In the genomic region with DNA sequence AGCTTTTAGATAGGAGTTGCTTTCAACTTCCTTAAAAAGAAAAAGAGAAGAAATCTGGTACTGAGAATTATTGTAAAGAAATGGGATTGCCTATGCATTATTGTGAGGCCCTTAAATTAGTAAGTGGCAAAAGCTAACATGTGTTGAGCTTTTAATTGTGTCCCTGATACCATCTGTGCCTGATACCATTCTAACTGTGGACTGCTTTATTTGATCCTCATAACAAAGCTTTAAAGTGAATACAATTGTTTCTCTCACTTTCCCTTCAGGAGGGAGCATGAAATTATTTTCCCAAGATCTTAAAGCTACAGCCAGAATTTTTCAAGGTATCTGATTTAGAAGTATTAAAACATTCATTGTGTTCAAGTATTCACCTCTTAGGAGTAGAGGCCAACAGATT, we compare ENCODE assay signal across 18 cellular contexts. TPM values are rescaled to one million over a fixed set of nuclear protein-coding genes. Genes with fewer than 3 reads are reported as not detected.
A peak's percentile ranks its signal among the peaks of the same experiment; 100 is the strongest.
DNase-seq lines count a peak whose midpoint lies in the region; ATAC-seq and TF ChIP-seq lines count a peak whose summit lies in the region.
"Had no signal": no experiment of that assay in that cellular context is flagged by ENCODE, and none has a peak within 500 bp of the region (broad histone marks: within the 10 kb centered on the region; RNA-seq: fewer than 3 reads in every experiment).

No MANE protein-coding gene starts in this region.

- no peaks in the 10 kb centered on the region for H3K9me3 ChIP-seq in BE2C
- H3K9me3 ChIP-seq: BLaER1 treated with 17β-estradiol and CSF1 and Interleukin-3, amounts not matched to agents 10 nM and 100 nM had no signal

- H3K27me3 ChIP-seq in BE2C = no peaks in the 10 kb centered on the region
- H3K27me3 ChIP-seq: BLaER1 treated with 17β-estradiol and CSF1 and Interleukin-3, amounts not matched to agents 10 nM and 100 nM had no signal

- H3K4me3 ChIP-seq in BE2C (ENCODE audit: low read depth, low read length) = no peak overlapping the region
- H3K4me3 ChIP-seq: BLaER1 treated with 17β-estradiol and CSF1 and Interleukin-3, amounts not matched to agents 10 nM and 100 nM; GM23338 had no signal

- H3K4me1 ChIP-seq in BE2C = no peaks in the 10 kb centered on the region
- H3K4me1 ChIP-seq: BLaER1 treated with 17β-estradiol and CSF1 and Interleukin-3, amounts not matched to agents 10 nM and 100 nM had no signal

- DNase-seq in NCI-H82 (lab: John Stamatoyannopoulos, UW) (peak; percentile 15), NCI-H82 treated with DMSO at 0.1 percent for 48 hours (lab: John Stamatoyannopoulos, UW; ENCODE audit: unreplicated experiment) (no peak), cerebellum (ENCODE audit: low spot score) (peak; percentile 10), pons (ENCODE audit: low spot score) (peak; percentile 84), inferior parietal cortex (ENCODE audit: extremely low spot score) (no peak), BE2C (no peak)
- DNase-seq: 8988T; CD8-positive, alpha-beta T cell; DMS 273 treated with DMSO at 0.1 percent for 48 hours; DMS53; DND-41; EL; HCEC 1CT had no signal

- no peak for TF ChIP-seq CTCF in BE2C (IDR thresholded peaks at IDR 0.05; ENCODE audit: low read depth, low read length)

- no peak for ATAC-seq in GM21825 (IDR thresholded peaks at IDR 0.05; ENCODE audit: unreplicated experiment)
- ATAC-seq: CD8-positive, alpha-beta T cell; GM23338 had no signal

- no peaks in the 10 kb centered on the region for H3K36me3 ChIP-seq in BE2C
- H3K36me3 ChIP-seq: BLaER1 treated with 17β-estradiol and CSF1 and Interleukin-3, amounts not matched to agents 10 nM and 100 nM had no signal

RNA-seq across cellular contexts. Expression of gene KCTD8, which starts 9.9 kb away (rescaled TPM):
- 24.0 TPM for total RNA-seq in cerebellum
- polyA plus RNA-seq in BE2C (2012; ENCODE audit: insufficient read depth, insufficient read length, low read depth) = not detected
- total RNA-seq: A673; CD8-positive, alpha-beta T cell; HT-29 had no signal

Comparison
In these comparisons a context has a peak if more than half of its experiments do, and no peak if none do; other contexts are left out.
1. DNase-seq: peak in NCI-H82 (single experiment), cerebellum (single experiment) and pons (single experiment); none in NCI-H82 treated with DMSO at 0.1 percent for 48 hours (single experiment), inferior parietal cortex (single experiment) and BE2C (single experiment).